18 cellular contexts compared by ENCODE assay signal in the genomic region with DNA sequence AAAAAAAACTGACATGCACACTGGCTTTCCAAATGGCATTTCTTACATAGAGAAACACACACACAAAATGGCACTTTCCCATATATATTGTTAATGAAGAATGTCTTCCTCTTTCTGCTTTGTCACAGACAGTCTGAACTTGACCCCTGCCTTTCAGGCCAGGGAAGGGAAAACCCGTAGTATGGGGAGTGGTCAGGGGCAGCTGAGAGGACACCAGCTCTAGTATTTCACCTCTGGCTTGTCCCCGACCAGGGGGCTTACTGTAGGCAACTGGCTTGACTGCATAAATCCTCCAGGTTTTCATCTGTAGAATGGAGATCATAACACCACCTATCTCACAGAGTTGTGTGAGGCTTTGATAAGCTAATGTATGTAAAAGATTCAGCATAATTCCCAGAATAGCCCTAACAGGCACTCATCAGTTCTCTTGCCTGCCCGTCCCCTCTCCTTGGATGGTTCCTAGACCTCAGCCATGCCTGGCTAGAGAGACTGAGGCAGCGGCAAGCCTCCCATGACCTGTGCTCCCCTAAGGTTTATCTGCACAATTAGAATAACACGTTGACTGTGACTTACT.
A peak's percentile ranks its signal among the peaks of the same experiment; 100 is the strongest.
DNase-seq lines count a peak whose midpoint lies in the region; ATAC-seq and TF ChIP-seq lines count a peak whose summit lies in the region.
"Had no signal": no experiment of that assay in that cellular context is flagged by ENCODE, and none has a peak within 500 bp of the region (broad histone marks: within the 10 kb centered on the region; RNA-seq: fewer than 3 reads in every experiment).

No MANE protein-coding gene starts in this region.

- H3K36me3 Mint-ChIP-seq in GM23338 (ENCODE audit: low read depth) (peaks cover 18% of the 10 kb centered on the region; the same call in 2 of the 3 replicates), brain (peaks cover 30% of the 10 kb centered on the region), neural crest cell (ENCODE audit: low read depth) (peaks cover 19% of the 10 kb centered on the region)

- H3K27me3 Mint-ChIP-seq in GM23338 (ENCODE audit: insufficient read depth, low read depth, poor library complexity) (peaks cover 8% of the 10 kb centered on the region), brain (peaks cover 10% of the 10 kb centered on the region), neural crest cell (ENCODE audit: low read depth) (no peaks in the 10 kb centered on the region)
- H3K27me3 Mint-ChIP-seq: CD4-positive, alpha-beta memory T cell had no signal

- no peak overlapping the region for H3K4me3 ChIP-seq in GM23338
- H3K4me3 ChIP-seq in SJCRH30, result no peak overlapping the region
- H3K4me3 ChIP-seq: GM12878, HAP-1 had no signal

- H3K4me2 ChIP-seq in GM23338, result no peak overlapping the region

- H3K4me1 Mint-ChIP-seq in GM23338 (peaks cover 26% of the 10 kb centered on the region), brain (peaks cover 27% of the 10 kb centered on the region), neural crest cell (peaks cover 22% of the 10 kb centered on the region)
- H3K4me1 Mint-ChIP-seq: CD4-positive, alpha-beta memory T cell had no signal

- H3K9me3 Mint-ChIP-seq in GM23338 (peaks cover 13% of the 10 kb centered on the region; the same call in 2 of the 3 replicates), brain (peaks cover 10 to 25% (median 14%) of the 10 kb centered on the region in 5 experiments), neural crest cell (peaks cover 10% of the 10 kb centered on the region)

- H3F3A ChIP-seq in GM23338 (replicated peaks; ENCODE audit: low read depth), result no peaks in the 10 kb centered on the region

- no peaks in the 10 kb centered on the region for H3K79me2 ChIP-seq in GM23338 (replicated peaks; ENCODE audit: insufficient read depth)

- H3K27me3 ChIP-seq in GM23338 (ENCODE audit: insufficient read depth), result no peaks in the 10 kb centered on the region
- no peaks in the 10 kb centered on the region for H3K27me3 ChIP-seq in SJCRH30

- H3K27ac Mint-ChIP-seq in GM23338 (no peak overlapping the region; the same call in 1 of the 2 replicates), brain (peak overlapping the region in 4 of 5 experiments; percentile 68 to 84 (median 80)), neural crest cell (ENCODE audit: unreplicated experiment) (no peak overlapping the region)
- H3K27ac Mint-ChIP-seq: CD4-positive, alpha-beta memory T cell; HFFc6 had no signal

- H3K4me1 ChIP-seq in GM23338 (ENCODE audit: insufficient read depth), result peaks cover 7% of the 10 kb centered on the region
- no peaks in the 10 kb centered on the region for H3K4me1 ChIP-seq in SJCRH30
- H3K4me1 ChIP-seq: HAP-1 had no signal

- DNase-seq in GM23338 (ENCODE audit: low spot score), result no peak
- DNase-seq in OCI-M1 (lab: John Stamatoyannopoulos, UW), result peak; percentile 27
- no peak for DNase-seq in neural crest cell (ENCODE audit: low read depth, low spot score)
- no peak for DNase-seq in NCI-H1048 (lab: John Stamatoyannopoulos, UW)
- DNase-seq in stimulated activated CD4-positive, alpha-beta T cell treated with anti-CD3 and anti-CD28 coated beads, Interleukin-2, amount 100 ng/mL, for 24 hours, result no peak
- no peak for DNase-seq in SJCRH30
- DNase-seq: C1 segment of cervical spinal cord; Calu3; CD4-positive, alpha-beta memory T cell; COR-L47; DND-41; GDM1; GOT3; HFFc6 had no signal

- H3K36me3 ChIP-seq in GM23338 (ENCODE audit: insufficient read depth), result no peaks in the 10 kb centered on the region
- no peaks in the 10 kb centered on the region for H3K36me3 ChIP-seq in SJCRH30
- H3K36me3 ChIP-seq: HAP-1 had no signal

- no peak overlapping the region; the same call in 2 of the 3 replicates for H3K4me3 Mint-ChIP-seq in GM23338
- no peak overlapping the region for H3K4me3 Mint-ChIP-seq in brain
- H3K4me3 Mint-ChIP-seq in neural crest cell, result peak overlapping the region; percentile 42
- H3K4me3 Mint-ChIP-seq: CD4-positive, alpha-beta memory T cell; HFFc6 had no signal

- H4K20me1 ChIP-seq in GM23338 (replicated peaks; ENCODE audit: insufficient read depth), result peaks cover under 1% of the 10 kb centered on the region; the same call in 1 of the 2 replicates

- no peak for TF ChIP-seq CTCF in GM23338 (conservative IDR thresholded peaks at IDR 0.05; ENCODE audit: low read depth in 2 of 2)
- TF ChIP-seq CTCF in brain (conservative IDR thresholded peaks at IDR 0.05), result no peak
- TF ChIP-seq CTCF in neural crest cell (conservative IDR thresholded peaks at IDR 0.05), result no peak

- ATAC-seq in GM23338 (peak; percentile 65), GM18909 (IDR thresholded peaks at IDR 0.05; ENCODE audit: poor library complexity, unreplicated experiment) (no peak)
- ATAC-seq: GM12878 had no signal

- no peaks in the 10 kb centered on the region for H3K9me2 ChIP-seq in GM23338 (ENCODE audit: insufficient read depth)

- H3K27ac ChIP-seq in GM23338 (ENCODE audit: low read depth) (no peak overlapping the region), SJCRH30 (no peak overlapping the region)

- H2AFZ ChIP-seq in GM23338, result no peak overlapping the region

- no peaks in the 10 kb centered on the region for H3K9me3 ChIP-seq in SJCRH30 (replicated peaks)

TF ChIP-seq in GM23338, 12 proteins besides CTCF, POLR2A, EP300 and RAD21:
- TF ChIP-seq POLR2AphosphoS5 (IDR thresholded peaks at IDR 0.05; ENCODE audit: low read depth), result no peak
- no peak for TF ChIP-seq ZNF331 (CRISPR knock-in tag; IDR thresholded peaks at IDR 0.05; ENCODE audit: low read depth)
- TF ChIP-seq, protein P1, sequence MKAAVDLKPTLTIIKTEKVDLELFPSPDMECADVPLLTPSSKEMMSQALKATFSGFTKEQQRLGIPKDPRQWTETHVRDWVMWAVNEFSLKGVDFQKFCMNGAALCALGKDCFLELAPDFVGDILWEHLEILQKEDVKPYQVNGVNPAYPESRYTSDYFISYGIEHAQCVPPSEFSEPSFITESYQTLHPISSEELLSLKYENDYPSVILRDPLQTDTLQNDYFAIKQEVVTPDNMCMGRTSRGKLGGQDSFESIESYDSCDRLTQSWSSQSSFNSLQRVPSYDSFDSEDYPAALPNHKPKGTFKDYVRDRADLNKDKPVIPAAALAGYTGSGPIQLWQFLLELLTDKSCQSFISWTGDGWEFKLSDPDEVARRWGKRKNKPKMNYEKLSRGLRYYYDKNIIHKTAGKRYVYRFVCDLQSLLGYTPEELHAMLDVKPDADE (IDR thresholded peaks at IDR 0.05), result no peak
- TF ChIP-seq NANOG (IDR thresholded peaks at IDR 0.05; ENCODE audit: borderline replicate concordance), result no peak
- TF ChIP-seq, protein P2, sequence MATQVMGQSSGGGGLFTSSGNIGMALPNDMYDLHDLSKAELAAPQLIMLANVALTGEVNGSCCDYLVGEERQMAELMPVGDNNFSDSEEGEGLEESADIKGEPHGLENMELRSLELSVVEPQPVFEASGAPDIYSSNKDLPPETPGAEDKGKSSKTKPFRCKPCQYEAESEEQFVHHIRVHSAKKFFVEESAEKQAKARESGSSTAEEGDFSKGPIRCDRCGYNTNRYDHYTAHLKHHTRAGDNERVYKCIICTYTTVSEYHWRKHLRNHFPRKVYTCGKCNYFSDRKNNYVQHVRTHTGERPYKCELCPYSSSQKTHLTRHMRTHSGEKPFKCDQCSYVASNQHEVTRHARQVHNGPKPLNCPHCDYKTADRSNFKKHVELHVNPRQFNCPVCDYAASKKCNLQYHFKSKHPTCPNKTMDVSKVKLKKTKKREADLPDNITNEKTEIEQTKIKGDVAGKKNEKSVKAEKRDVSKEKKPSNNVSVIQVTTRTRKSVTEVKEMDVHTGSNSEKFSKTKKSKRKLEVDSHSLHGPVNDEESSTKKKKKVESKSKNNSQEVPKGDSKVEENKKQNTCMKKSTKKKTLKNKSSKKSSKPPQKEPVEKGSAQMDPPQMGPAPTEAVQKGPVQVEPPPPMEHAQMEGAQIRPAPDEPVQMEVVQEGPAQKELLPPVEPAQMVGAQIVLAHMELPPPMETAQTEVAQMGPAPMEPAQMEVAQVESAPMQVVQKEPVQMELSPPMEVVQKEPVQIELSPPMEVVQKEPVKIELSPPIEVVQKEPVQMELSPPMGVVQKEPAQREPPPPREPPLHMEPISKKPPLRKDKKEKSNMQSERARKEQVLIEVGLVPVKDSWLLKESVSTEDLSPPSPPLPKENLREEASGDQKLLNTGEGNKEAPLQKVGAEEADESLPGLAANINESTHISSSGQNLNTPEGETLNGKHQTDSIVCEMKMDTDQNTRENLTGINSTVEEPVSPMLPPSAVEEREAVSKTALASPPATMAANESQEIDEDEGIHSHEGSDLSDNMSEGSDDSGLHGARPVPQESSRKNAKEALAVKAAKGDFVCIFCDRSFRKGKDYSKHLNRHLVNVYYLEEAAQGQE (IDR thresholded peaks at IDR 0.05; ENCODE audit: unreplicated experiment), result no peak
- TF ChIP-seq EZH2 (IDR thresholded peaks at IDR 0.05; ENCODE audit: low read depth, unreplicated experiment), result no peak
- TF ChIP-seq EZH2phosphoT487 (IDR thresholded peaks at IDR 0.05; ENCODE audit: unreplicated experiment), result no peak
- TF ChIP-seq CREB1 (CRISPR knock-in tag; IDR thresholded peaks at IDR 0.05; ENCODE audit: low read depth), result no peak
- TF ChIP-seq ZNF114 (CRISPR knock-in tag; IDR thresholded peaks at IDR 0.05), result no peak
TF ChIP-seq in GM23338: peak in this region for 0.

Comparison
In these comparisons a context has a peak if more than half of its experiments do, and no peak if none do; other contexts are left out.
1. H3K27ac Mint-ChIP-seq: peak in brain (4 of 5); none in GM23338 (single experiment) and neural crest cell (single experiment).